ENCODE assay signal across 8 cellular contexts in genomic region chr7:150428671-150429451, GRCh38. TPM values are rescaled to one million over a fixed set of nuclear protein-coding genes. Genes with fewer than 3 reads are reported as not detected.
A peak's percentile ranks its signal among the peaks of the same experiment; 100 is the strongest.
DNase-seq lines count a peak whose midpoint lies in the region; ATAC-seq and TF ChIP-seq lines count a peak whose summit lies in the region.

No MANE protein-coding gene starts in this region.

- H3K23ac ChIP-seq in H9 (ENCODE audit: insufficient read length, low read depth, low read length), result no peak overlapping the region

- H3K14ac ChIP-seq in H9 (ENCODE audit: insufficient read depth, low read length), result no peak overlapping the region; the same call in 1 of the 2 replicates

- H4K8ac ChIP-seq in H9 (replicated peaks; ENCODE audit: insufficient read length, low read depth, low read length), result no peak overlapping the region

- H2BK15ac ChIP-seq in H9 (ENCODE audit: low read depth, low read length), result no peak overlapping the region

- ATAC-seq in right lobe of liver, result peak; percentile 25 to 89 (median 62)

- H3K79me2 ChIP-seq in H9 (ENCODE audit: insufficient read depth, low read length), result no peaks in the 10 kb centered on the region

- H3K4ac ChIP-seq in H9 (ENCODE audit: low read depth, low read length), result no peak overlapping the region

- no peak overlapping the region for H2BK120ac ChIP-seq in H9 (ENCODE audit: low read depth, low read length, poor library complexity, severe bottlenecking)

- no peak overlapping the region; a peak in 1 of 7 replicates for H3K27ac Mint-ChIP-seq in H9
- no peak overlapping the region for H3K27ac Mint-ChIP-seq in activated T-helper 2 cell treated with anti-CD3 and anti-CD28 coated beads, Interferon-gamma antibody, Interleukin-2, Interleukin-4, amounts not matched to agents 10 μg/mL and 5 μg/mL and 100 μg/mL, durations not matched to agents 14 hours and 24 hours and 36 hours

- no peak for TF ChIP-seq POLR2A in right lobe of liver (IDR thresholded peaks at IDR 0.05)

- H3T11ph ChIP-seq in H9 (ENCODE audit: low read length), result no peak overlapping the region

- H3K23me2 ChIP-seq in H9 (ENCODE audit: insufficient read length, low read depth, low read length, poor library complexity, severe bottlenecking), result no peaks in the 10 kb centered on the region

- no peaks in the 10 kb centered on the region for H4K20me1 ChIP-seq in H9 (ENCODE audit: control insufficient read depth, insufficient read depth, insufficient read length)

- no peaks in the 10 kb centered on the region for H3K27me3 ChIP-seq in H9 (ENCODE audit: insufficient read depth, low read length)
- no peaks in the 10 kb centered on the region for H3K27me3 ChIP-seq in right lobe of liver

- H3K4me3 Mint-ChIP-seq in H9, result no peak overlapping the region
- H3K4me3 Mint-ChIP-seq in activated T-helper 2 cell treated with anti-CD3 and anti-CD28 coated beads, Interferon-gamma antibody, Interleukin-2, Interleukin-4, amounts not matched to agents 10 μg/mL and 5 μg/mL and 100 μg/mL, durations not matched to agents 14 hours and 24 hours and 36 hours (ENCODE audit: low read depth), result no peak overlapping the region

- peaks cover 46% of the 10 kb centered on the region for H3K27me3 Mint-ChIP-seq in H9 (ENCODE audit: low read depth)
- peaks cover 2% of the 10 kb centered on the region for H3K27me3 Mint-ChIP-seq in activated T-helper 2 cell treated with anti-CD3 and anti-CD28 coated beads, Interferon-gamma antibody, Interleukin-2, Interleukin-4, amounts not matched to agents 10 μg/mL and 5 μg/mL and 100 μg/mL, durations not matched to agents 14 hours and 24 hours and 36 hours (ENCODE audit: low read depth)

- H2BK5ac ChIP-seq in H9 (ENCODE audit: insufficient read length, low read length), result no peak overlapping the region

- no peaks in the 10 kb centered on the region; a peak in 1 of 5 replicates for H3K9me3 Mint-ChIP-seq in H9
- H3K9me3 Mint-ChIP-seq in activated T-helper 2 cell treated with anti-CD3 and anti-CD28 coated beads, Interferon-gamma antibody, Interleukin-2, Interleukin-4, amounts not matched to agents 10 μg/mL and 5 μg/mL and 100 μg/mL, durations not matched to agents 14 hours and 24 hours and 36 hours, result no peaks in the 10 kb centered on the region

- no peak overlapping the region for H2BK12ac ChIP-seq in H9 (ENCODE audit: insufficient read length, low read depth, low read length)

- H3K4me3 ChIP-seq in right lobe of liver, result no peak overlapping the region

- no peak overlapping the region for H3K4me2 ChIP-seq in H9 (ENCODE audit: insufficient read depth, insufficient read length, low read length)

- peaks cover 30 to 33% of the 10 kb centered on the region in 2 experiments for H3K4me1 Mint-ChIP-seq in H9
- peaks cover 28% of the 10 kb centered on the region for H3K4me1 Mint-ChIP-seq in activated T-helper 2 cell treated with anti-CD3 and anti-CD28 coated beads, Interferon-gamma antibody, Interleukin-2, Interleukin-4, amounts not matched to agents 10 μg/mL and 5 μg/mL and 100 μg/mL, durations not matched to agents 14 hours and 24 hours and 36 hours (ENCODE audit: low read depth)

- H2AK5ac ChIP-seq in H9 (ENCODE audit: insufficient read length, low read length), result no peak overlapping the region

- H3K36me3 ChIP-seq in right lobe of liver, result no peaks in the 10 kb centered on the region

- H2BK20ac ChIP-seq in H9 (ENCODE audit: low read depth, low read length, poor library complexity, severe bottlenecking), result no peak overlapping the region

- no peak overlapping the region for H2AFZ ChIP-seq in H9 (ENCODE audit: low read length)

- H3K4me1 ChIP-seq in H9 (ENCODE audit: insufficient read depth, low read length) (peaks cover 11% of the 10 kb centered on the region), right lobe of liver (no peaks in the 10 kb centered on the region)

- H3K9me3 ChIP-seq in H9 (ENCODE audit: control insufficient read depth, low read depth, low read length) (no peaks in the 10 kb centered on the region), right lobe of liver (no peaks in the 10 kb centered on the region)

- no CpG with 5 or more reads among the region's 11 CpGs for WGBS in H9 (ENCODE audit: extremely low coverage, insufficient read length, low lambda C conversion rate)
- 32% methylated on average over 8 of the region's 11 CpGs for WGBS in right lobe of liver (ENCODE audit: insufficient coverage, low coverage, low lambda C conversion rate, missing lambda C conversion rate)

- H3K18ac ChIP-seq in H9 (ENCODE audit: insufficient read length, low read depth, low read length), result peak overlapping the region; percentile 11

- no peak overlapping the region for H4K91ac ChIP-seq in H9 (ENCODE audit: insufficient read length, low read depth, low read length)

- no peak overlapping the region for H3K56ac ChIP-seq in H9 (ENCODE audit: insufficient read length, low read depth, low read length)

- H3K27ac ChIP-seq in H9 (ENCODE audit: insufficient read length, low read depth, low read length), result no peak overlapping the region
- no peak overlapping the region for H3K27ac ChIP-seq in right lobe of liver

- TF ChIP-seq CTCF in H9 (conservative IDR thresholded peaks at IDR 0.05), result no peak
- TF ChIP-seq CTCF in right lobe of liver (IDR thresholded peaks at IDR 0.05), result no peak

- peak; percentile 71 for DNase-seq in ELR (ENCODE audit: low read depth)
- peak; percentile 56 for DNase-seq in H9
- peak; percentile 65 for DNase-seq in NCI-H2196 (lab: John Stamatoyannopoulos, UW; ENCODE audit: unreplicated experiment)
- peak; percentile 19 for DNase-seq in amniotic stem cell (lab: John Stamatoyannopoulos, UW)
- DNase-seq in right lobe of liver, result peak in 1 of 3 donors; percentile 45
- DNase-seq in effector CD8-positive, alpha-beta T cell (lab: John Stamatoyannopoulos, UW), result no peak
- DNase-seq in activated T-helper 2 cell treated with anti-CD3 and anti-CD28 coated beads, Interferon-gamma antibody, Interleukin-2, Interleukin-4, amounts not matched to agents 10 μg/mL and 5 μg/mL and 100 μg/mL, durations not matched to agents 14 hours and 24 hours and 36 hours (ENCODE audit: low spot score), result no peak
- no peak for DNase-seq in putamen (ENCODE audit: low spot score)

- H3K9ac ChIP-seq in H9 (ENCODE audit: extremely low read depth, insufficient read length, low read length), result no peak overlapping the region

- H3K79me1 ChIP-seq in H9 (ENCODE audit: insufficient read depth, low read depth, low read length, poor library complexity, severe bottlenecking), result no peaks in the 10 kb centered on the region

- H4K5ac ChIP-seq in H9 (ENCODE audit: insufficient read length, low read depth, low read length), result no peak overlapping the region

- intact Hi-C loops in right lobe of liver (cut with DNase I), result no loop called here
- intact Hi-C loops in activated T-helper 2 cell treated with anti-CD3 and anti-CD28 coated beads, Interferon-gamma antibody, Interleukin-2, Interleukin-4, amounts not matched to agents 10 μg/mL and 5 μg/mL and 100 μg/mL, durations not matched to agents 14 hours and 24 hours and 36 hours (cut with micrococcal nuclease), result no loop called here

- no peaks in the 10 kb centered on the region; a peak in 1 of 7 replicates for H3K36me3 Mint-ChIP-seq in H9 (ENCODE audit: insufficient read depth in 1 of 3, low read depth in 3 of 3)
- no peaks in the 10 kb centered on the region for H3K36me3 Mint-ChIP-seq in activated T-helper 2 cell treated with anti-CD3 and anti-CD28 coated beads, Interferon-gamma antibody, Interleukin-2, Interleukin-4, amounts not matched to agents 10 μg/mL and 5 μg/mL and 100 μg/mL, durations not matched to agents 14 hours and 24 hours and 36 hours (ENCODE audit: low read depth)

RNA-seq across cellular contexts. Expression of gene GIMAP8, which starts 21.6 kb away (rescaled TPM):
- total RNA-seq in H9 (2021), result not detected in 2 replicates
- total RNA-seq in right lobe of liver, result 1 to 10 TPM; 2.7 to 10.0 (median 6.2) TPM
- total RNA-seq in activated T-helper 2 cell treated with anti-CD3 and anti-CD28 coated beads, Interferon-gamma antibody, Interleukin-2, Interleukin-4, amounts not matched to agents 10 μg/mL and 5 μg/mL and 100 μg/mL, durations not matched to agents 14 hours and 24 hours and 36 hours, result 6.1 and 7.0 TPM in 2 replicates

RNA-seq across cellular contexts. Expression of gene ZNF775, which starts 49.7 kb away (rescaled TPM):
- total RNA-seq in H9 (2021), result 9.7 and 10.5 TPM in 2 replicates
- 1 to 10 TPM in 3 of 6 experiments, under 1 TPM in 3; 0.44 to 1.6 (median 0.96) TPM for total RNA-seq in right lobe of liver
- 4.5 and 5.5 TPM in 2 replicates for total RNA-seq in activated T-helper 2 cell treated with anti-CD3 and anti-CD28 coated beads, Interferon-gamma antibody, Interleukin-2, Interleukin-4, amounts not matched to agents 10 μg/mL and 5 μg/mL and 100 μg/mL, durations not matched to agents 14 hours and 24 hours and 36 hours

Comparison
In these comparisons a context has a peak if more than half of its experiments do, and no peak if none do; other contexts are left out.
1. DNase-seq: peak in ELR (single experiment), H9 (single experiment), NCI-H2196 (single experiment) and amniotic stem cell (single experiment); none in effector CD8-positive, alpha-beta T cell (single experiment), activated T-helper 2 cell treated with anti-CD3 and anti-CD28 coated beads, Interferon-gamma antibody, Interleukin-2, Interleukin-4, amounts not matched to agents 10 μg/mL and 5 μg/mL and 100 μg/mL, durations not matched to agents 14 hours and 24 hours and 36 hours (single experiment) and putamen (single experiment).